In genomic region chr4:89294583-89295244, GRCh38 we compare ENCODE assay signal across 7 cellular contexts. TPM values are rescaled to one million over a fixed set of nuclear protein-coding genes. Genes with fewer than 3 reads are reported as not detected.
A peak's percentile ranks its signal among the peaks of the same experiment; 100 is the strongest.
DNase-seq lines count a peak whose midpoint lies in the region; ATAC-seq and TF ChIP-seq lines count a peak whose summit lies in the region.

No MANE protein-coding gene starts in this region.

- no peak overlapping the region for H3K9ac ChIP-seq in mammary epithelial cell (ENCODE audit: insufficient read depth, low read length)

- H4K20me1 ChIP-seq in mammary epithelial cell (ENCODE audit: insufficient read depth, low read length), result no peaks in the 10 kb centered on the region

- dilution Hi-C loops in mammary epithelial cell (cut with HindIII; ENCODE audit: low sequenced_read_pairs), result no loop called here

- H3K27ac ChIP-seq in sigmoid colon, result no peak overlapping the region
- H3K27ac ChIP-seq in mammary epithelial cell (ENCODE audit: insufficient read depth, low read depth, low read length), result no peak overlapping the region
- no peak overlapping the region for H3K27ac ChIP-seq in SJCRH30

- no peaks in the 10 kb centered on the region for H3K79me2 ChIP-seq in mammary epithelial cell (ENCODE audit: insufficient read depth, low read length)

- TF ChIP-seq EP300 in sigmoid colon (IDR thresholded peaks at IDR 0.05), result no peak

- ATAC-seq in GM18870 (IDR thresholded peaks at IDR 0.05; ENCODE audit: unreplicated experiment) (peak; percentile 82), HG02571 (IDR thresholded peaks at IDR 0.05; ENCODE audit: unreplicated experiment) (peak; percentile 40), mucosa of descending colon (peak; percentile 26)

- H3K9me3 ChIP-seq in mucosa of descending colon (no peaks in the 10 kb centered on the region), sigmoid colon (no peaks in the 10 kb centered on the region), mammary epithelial cell (replicated peaks; ENCODE audit: insufficient read depth, low read length) (no peaks in the 10 kb centered on the region), SJCRH30 (replicated peaks) (no peaks in the 10 kb centered on the region)

- CTCF ChIA-PET in mammary epithelial cell (lab: Charles Lee; ENCODE audit: low non-redundant PET), result no interaction called here

- TF ChIP-seq POLR2A in sigmoid colon (IDR thresholded peaks at IDR 0.05), result no peak

- no peak overlapping the region for H3K4me2 ChIP-seq in mammary epithelial cell (ENCODE audit: insufficient read depth, low read depth, low read length)

- TF ChIP-seq CTCF in mucosa of descending colon (IDR thresholded peaks at IDR 0.05), result no peak
- TF ChIP-seq CTCF in sigmoid colon (IDR thresholded peaks at IDR 0.05), result no peak
- no peak for TF ChIP-seq CTCF in mammary epithelial cell (conservative IDR thresholded peaks at IDR 0.05 in 1 of 2, IDR thresholded peaks at IDR 0.05 in 1 of 2; ENCODE audit: extremely low read depth in 1 of 2, insufficient read depth in 1 of 2, low read depth in 1 of 2, low read length in 2 of 2)

- H3K36me3 ChIP-seq in mucosa of descending colon (ENCODE audit: low read depth) (no peaks in the 10 kb centered on the region), sigmoid colon (no peaks in the 10 kb centered on the region), mammary epithelial cell (ENCODE audit: insufficient read depth, low read length) (no peaks in the 10 kb centered on the region), SJCRH30 (no peaks in the 10 kb centered on the region)

- no peak overlapping the region for H2AFZ ChIP-seq in mammary epithelial cell (ENCODE audit: low read depth, low read length)

- WGBS in sigmoid colon, 2 donors, result 27 to 53% methylated on average over 4 of the region's 4 CpGs
- 68% methylated on average over 4 of the region's 4 CpGs for WGBS in mammary epithelial cell (ENCODE audit: low coverage, missing lambda C conversion rate)

- H3K4me1 ChIP-seq in mucosa of descending colon (ENCODE audit: low read depth) (peaks cover 28% of the 10 kb centered on the region), sigmoid colon (no peaks in the 10 kb centered on the region), mammary epithelial cell (ENCODE audit: insufficient read depth, low read length) (no peaks in the 10 kb centered on the region), SJCRH30 (no peaks in the 10 kb centered on the region)

- intact Hi-C loops in mucosa of descending colon (cut with DNase I, micrococcal nuclease) (no loop called here), sigmoid colon (cut with DNase I) (no loop called here), mammary epithelial cell (cut with micrococcal nuclease) (no loop called here)

- H3K27me3 ChIP-seq in sigmoid colon, result no peaks in the 10 kb centered on the region
- no peaks in the 10 kb centered on the region for H3K27me3 ChIP-seq in mammary epithelial cell (ENCODE audit: insufficient read depth, low read length)
- H3K27me3 ChIP-seq in SJCRH30, result no peaks in the 10 kb centered on the region

- no peak overlapping the region for H3K4me3 ChIP-seq in mucosa of descending colon
- H3K4me3 ChIP-seq in sigmoid colon, result no peak overlapping the region
- H3K4me3 ChIP-seq in mammary epithelial cell (replicated peaks in 1 of 3; ENCODE audit: insufficient read depth in 1 of 3, low read depth in 2 of 3, low read length in 3 of 3), result no peak overlapping the region
- H3K4me3 ChIP-seq in SJCRH30, result no peak overlapping the region

- in situ Hi-C loops in mammary epithelial cell (cut with MboI; ENCODE audit: low sequenced_read_pairs in 2 of 2), result no loop called here

- DNase-seq in NCI-H146 treated with DMSO at 0.1 percent for 48 hours (lab: John Stamatoyannopoulos, UW; ENCODE audit: unreplicated experiment), result peak; percentile 12
- no peak for DNase-seq in mucosa of descending colon
- no peak for DNase-seq in sigmoid colon
- no peak for DNase-seq in mammary epithelial cell
- no peak for DNase-seq in SJCRH30

- BruUV-seq in mammary epithelial cell (replicated peaks; lab: Mats Ljungman, UMichigan), result no TSS peak

RNA-seq across cellular contexts. Expression of gene GPRIN3, which starts 12.9 kb away (rescaled TPM):
- total RNA-seq in mucosa of descending colon, result 10 to 100 TPM in 2 of 3 donors, 1 to 10 TPM in 1; 6.0 to 23.8 (median 23.7) TPM
- total RNA-seq in sigmoid colon, result 1 to 10 TPM; 1.6 to 2.8 (median 1.8) TPM
- 1 to 10 TPM; 1.6 to 4.6 (median 1.8) TPM for polyA plus RNA-seq in sigmoid colon
- under 1 TPM in 1 of 2 donors, not detected in 1; under 0.01 TPM for total RNA-seq in mammary epithelial cell
- not detected for polyA plus RNA-seq in mammary epithelial cell
- polyA minus RNA-seq in mammary epithelial cell, result not detected
- total RNA-seq in SJCRH30 (2014; rRNA removed; shearing (Covaris generic)), result 0.08 and 0.12 TPM in 2 replicates

Comparison
In these comparisons a context has a peak if more than half of its experiments do, and no peak if none do; other contexts are left out.
1. ATAC-seq: peak in every context shown above with its lines; median percentile 82 in GM18870; 40 in HG02571; 26 in mucosa of descending colon.